16 cellular contexts compared by ENCODE assay signal in the genomic region with DNA sequence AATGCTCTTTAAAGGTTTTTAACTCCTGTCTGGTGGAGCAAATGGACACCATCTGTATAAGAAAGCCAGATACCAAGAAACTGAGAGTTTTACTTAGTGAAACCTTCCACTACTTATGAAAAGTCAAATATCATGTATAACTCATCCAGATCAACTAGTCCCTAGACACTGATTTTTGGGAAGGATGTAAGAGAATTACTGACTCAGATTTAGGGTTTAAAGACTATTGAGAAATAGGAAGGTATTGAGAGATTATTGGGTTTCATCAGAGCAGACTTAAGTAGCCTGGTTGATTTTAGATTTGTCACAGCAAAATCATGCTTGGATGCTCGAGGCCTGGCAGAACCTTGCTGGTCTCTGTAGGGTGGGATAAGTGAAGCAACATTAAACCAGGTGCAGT. TPM values are rescaled to one million over a fixed set of nuclear protein-coding genes. Genes with fewer than 3 reads are reported as not detected.
A peak's percentile ranks its signal among the peaks of the same experiment; 100 is the strongest.
DNase-seq lines count a peak whose midpoint lies in the region; ATAC-seq and TF ChIP-seq lines count a peak whose summit lies in the region.
"Had no signal": no experiment of that assay in that cellular context is flagged by ENCODE, and none has a peak within 500 bp of the region (broad histone marks: within the 10 kb centered on the region; RNA-seq: fewer than 3 reads in every experiment).

No MANE protein-coding gene starts in this region.

- CTCF ChIA-PET in mammary epithelial cell (lab: Charles Lee; ENCODE audit: low non-redundant PET) = no interaction called here

- peaks cover 22% of the 10 kb centered on the region for H3K79me2 ChIP-seq in neural cell (replicated peaks; ENCODE audit: insufficient read depth, low read length)
- H3K79me2 ChIP-seq in mammary epithelial cell (ENCODE audit: insufficient read depth, low read length) = peaks cover 34% of the 10 kb centered on the region

- H3K4me3 ChIP-seq in neural cell (ENCODE audit: low read length) (peak overlapping the region; percentile 38), testis (no peak overlapping the region), mammary epithelial cell (replicated peaks in 1 of 3; ENCODE audit: insufficient read depth in 1 of 3, low read depth in 2 of 3, low read length in 3 of 3) (no peak overlapping the region)
- H3K4me3 ChIP-seq: uterus had no signal

- dilution Hi-C loops in mammary epithelial cell (cut with HindIII; ENCODE audit: low sequenced_read_pairs) = no loop called here

- no peaks in the 10 kb centered on the region for H3K9me3 ChIP-seq in neural cell (ENCODE audit: low read length)
- no peaks in the 10 kb centered on the region for H3K9me3 ChIP-seq in testis
- H3K9me3 ChIP-seq in mammary epithelial cell (replicated peaks; ENCODE audit: insufficient read depth, low read length) = no peaks in the 10 kb centered on the region
- H3K9me3 ChIP-seq: uterus had no signal

- no peak for ATAC-seq in central memory CD8-positive, alpha-beta T cell (replicated peaks; ENCODE audit: extremely low read depth, poor library complexity, severe bottlenecking)
- ATAC-seq: right cardiac atrium had no signal

- no peaks in the 10 kb centered on the region for H3F3A ChIP-seq in neural cell (ENCODE audit: insufficient read depth, low read length, poor library complexity, severe bottlenecking)

- H3K4me1 Mint-ChIP-seq in T-helper 1 cell treated with Interleukin-12 subunit alpha and Interleukin-12 subunit beta and Interleukin-4 antibody, amounts not matched to agents 30 μg/mL and 1 μg/mL, for 36 hours (ENCODE audit: low read depth) = peaks cover 41% of the 10 kb centered on the region
- H3K4me1 Mint-ChIP-seq in central memory CD8-positive, alpha-beta T cell = peaks cover 46% of the 10 kb centered on the region

- H3K36me3 Mint-ChIP-seq in T-helper 1 cell treated with Interleukin-12 subunit alpha and Interleukin-12 subunit beta and Interleukin-4 antibody, amounts not matched to agents 30 μg/mL and 1 μg/mL, for 36 hours (ENCODE audit: low read depth) = peaks cover 42% of the 10 kb centered on the region
- H3K36me3 Mint-ChIP-seq in central memory CD8-positive, alpha-beta T cell (ENCODE audit: insufficient read depth) = peaks cover 18% of the 10 kb centered on the region

- no peak for TF ChIP-seq EP300 in neural cell (conservative IDR thresholded peaks at IDR 0.05; ENCODE audit: poor library complexity, severe bottlenecking)

- BruUV-seq in mammary epithelial cell (replicated peaks; lab: Mats Ljungman, UMichigan) = no TSS peak

- peaks cover 18% of the 10 kb centered on the region for H3K4me1 ChIP-seq in testis
- peaks cover 19% of the 10 kb centered on the region for H3K4me1 ChIP-seq in mammary epithelial cell (ENCODE audit: insufficient read depth, low read length)

- H4K20me1 ChIP-seq in neural cell (ENCODE audit: insufficient read depth) (no peaks in the 10 kb centered on the region), mammary epithelial cell (ENCODE audit: insufficient read depth, low read length) (no peaks in the 10 kb centered on the region)

- no peak for TF ChIP-seq POLR2A in testis (IDR thresholded peaks at IDR 0.05)

- H3K4me2 ChIP-seq in neural cell (ENCODE audit: low read length) (peak overlapping the region; percentile 11), mammary epithelial cell (ENCODE audit: insufficient read depth, low read depth, low read length) (no peak overlapping the region)

- H3K9me2 ChIP-seq in neural cell (ENCODE audit: insufficient read depth, low read length) = no peaks in the 10 kb centered on the region

- intact Hi-C loops in testis (cut with DNase I; ENCODE audit: low total_unique reads) = no loop called here
- intact Hi-C loops in mammary epithelial cell (cut with micrococcal nuclease) = no loop called here

- DNase-seq in T-helper 1 cell (no peak), HCEC 1CT (peak; percentile 6), testis (no peak), mammary epithelial cell (no peak), NCI-H2227 (lab: John Stamatoyannopoulos, UW; ENCODE audit: unreplicated experiment) (no peak)
- no peak for DNase-seq in central memory CD8-positive, alpha-beta T cell (ENCODE audit: low spot score in 2 of 2)
- DNase-seq: 8988T; activated naive CD4-positive, alpha-beta T cell treated with Interleukin-2 at 50 U/mL for 16 hours; MM.1S; NCI-H82; right cardiac atrium; uterus had no signal

- TF ChIP-seq CTCF in neural cell (IDR thresholded peaks at IDR 0.05; ENCODE audit: poor library complexity, severe bottlenecking) (no peak), testis (IDR thresholded peaks at IDR 0.05) (no peak), mammary epithelial cell (conservative IDR thresholded peaks at IDR 0.05 in 1 of 2, IDR thresholded peaks at IDR 0.05 in 1 of 2; ENCODE audit: extremely low read depth in 1 of 2, insufficient read depth in 1 of 2, low read depth in 1 of 2, low read length in 2 of 2) (no peak)

- H3K9me3 Mint-ChIP-seq in T-helper 1 cell treated with Interleukin-12 subunit alpha and Interleukin-12 subunit beta and Interleukin-4 antibody, amounts not matched to agents 30 μg/mL and 1 μg/mL, for 36 hours = peaks cover 1% of the 10 kb centered on the region
- H3K9me3 Mint-ChIP-seq in central memory CD8-positive, alpha-beta T cell = no peaks in the 10 kb centered on the region

- H2AFZ ChIP-seq in neural cell (ENCODE audit: low read depth, low read length) (no peak overlapping the region), mammary epithelial cell (ENCODE audit: low read depth, low read length) (no peak overlapping the region)

- in situ Hi-C loops in mammary epithelial cell (cut with MboI; ENCODE audit: low sequenced_read_pairs in 2 of 2) = no loop called here

- peak overlapping the region; percentile 56 for H3K4me3 Mint-ChIP-seq in T-helper 1 cell treated with Interleukin-12 subunit alpha and Interleukin-12 subunit beta and Interleukin-4 antibody, amounts not matched to agents 30 μg/mL and 1 μg/mL, for 36 hours
- H3K4me3 Mint-ChIP-seq in central memory CD8-positive, alpha-beta T cell = peak overlapping the region; percentile 13

- no peak for TF ChIP-seq RAD21 in neural cell (conservative IDR thresholded peaks at IDR 0.05)

- no peaks in the 10 kb centered on the region for H3K36me3 ChIP-seq in neural cell (ENCODE audit: insufficient read depth, low read length)
- H3K36me3 ChIP-seq in testis (ENCODE audit: low read depth, missing control alignments) = no peaks in the 10 kb centered on the region
- peaks cover 3% of the 10 kb centered on the region for H3K36me3 ChIP-seq in mammary epithelial cell (ENCODE audit: insufficient read depth, low read length)
- H3K36me3 ChIP-seq: uterus had no signal

- H3K27ac ChIP-seq in neural cell (ENCODE audit: low read length) (no peak overlapping the region), testis (no peak overlapping the region), mammary epithelial cell (ENCODE audit: insufficient read depth, low read depth, low read length) (no peak overlapping the region)
- H3K27ac ChIP-seq: epithelial cell of prostate, RWPE1, uterus had no signal

- H3K9ac ChIP-seq in neural cell (ENCODE audit: low read length) (no peak overlapping the region), mammary epithelial cell (ENCODE audit: insufficient read depth, low read length) (no peak overlapping the region)

- no peak overlapping the region for H3K27ac Mint-ChIP-seq in T-helper 1 cell treated with Interleukin-12 subunit alpha and Interleukin-12 subunit beta and Interleukin-4 antibody, amounts not matched to agents 30 μg/mL and 1 μg/mL, for 36 hours
- no peak overlapping the region for H3K27ac Mint-ChIP-seq in central memory CD8-positive, alpha-beta T cell (ENCODE audit: low read depth)

- H3K27me3 ChIP-seq in neural cell (ENCODE audit: insufficient read depth, low read depth, low read length) = no peaks in the 10 kb centered on the region
- no peaks in the 10 kb centered on the region for H3K27me3 ChIP-seq in testis
- H3K27me3 ChIP-seq in mammary epithelial cell (ENCODE audit: insufficient read depth, low read length) = no peaks in the 10 kb centered on the region
- H3K27me3 ChIP-seq: uterus had no signal

- no peaks in the 10 kb centered on the region for H3K27me3 Mint-ChIP-seq in T-helper 1 cell treated with Interleukin-12 subunit alpha and Interleukin-12 subunit beta and Interleukin-4 antibody, amounts not matched to agents 30 μg/mL and 1 μg/mL, for 36 hours (ENCODE audit: low read depth)
- H3K27me3 Mint-ChIP-seq in central memory CD8-positive, alpha-beta T cell = no peaks in the 10 kb centered on the region

- WGBS in testis, 2 donors = 77% methylated on average over 1 of the region's 1 CpG
- 100% methylated on average over 1 of the region's 1 CpG for WGBS in mammary epithelial cell (ENCODE audit: low coverage, missing lambda C conversion rate)

TF ChIP-seq in neural cell, 6 proteins besides CTCF, POLR2A, EP300 and RAD21 (continues in another document):
- no peak for TF ChIP-seq MXI1 (conservative IDR thresholded peaks at IDR 0.05; ENCODE audit: poor library complexity, severe bottlenecking)
- TF ChIP-seq EZH2 (IDR thresholded peaks at IDR 0.05; ENCODE audit: borderline replicate concordance, insufficient read depth, low read length, poor library complexity, severe bottlenecking) = no peak
- TF ChIP-seq POLR2AphosphoS5 (IDR thresholded peaks at IDR 0.05) = no peak
- TF ChIP-seq SMC3 (conservative IDR thresholded peaks at IDR 0.05; ENCODE audit: poor library complexity) = no peak
- TF ChIP-seq TAF1 (IDR thresholded peaks at IDR 0.05; ENCODE audit: low read depth) = no peak

RNA-seq across cellular contexts. Expression of a gene that starts 3.1 kb away (rescaled TPM):
- polyA plus RNA-seq in neural cell (19.7 and 22.0 TPM in 2 replicates), testis (ENCODE audit: insufficient read depth, low read depth, low replicate concordance) (21.8 TPM), mammary epithelial cell (4.8 TPM)
- polyA minus RNA-seq in neural cell (45.0 and 46.0 TPM in 2 replicates), mammary epithelial cell (13.4 TPM)
- total RNA-seq in testis (10 to 100 TPM; 15.6 to 19.0 TPM), mammary epithelial cell (10 to 100 TPM; 16.4 to 17.8 TPM)
